13 cellular contexts compared by ENCODE assay signal in genomic region chr2:25330937-25331336, GRCh38.
"Had no signal": no experiment of that assay in that cellular context is flagged by ENCODE, and none has a peak within 500 bp of the region (broad histone marks: within the 10 kb centered on the region; RNA-seq: fewer than 3 reads in every experiment).

No MANE protein-coding gene starts in this region.

- H3K27me3 ChIP-seq: heart left ventricle, ovary, stomach had no signal

- ATAC-seq: heart left ventricle, sciatic nerve had no signal

- H3K4me3 Mint-ChIP-seq: neural crest cell had no signal

- H3K27ac ChIP-seq: heart left ventricle, ovary, SK-N-MC, stomach had no signal

- H3K4me3 ChIP-seq: heart left ventricle, ovary, SK-N-MC, stomach had no signal

- H3K36me3 ChIP-seq: ovary had no signal

- DNase-seq: activated CD4-positive, CD25-positive, alpha-beta regulatory T cell treated with anti-CD3 and anti-CD28 coated beads, Interleukin-2, amount 50 U/mL, for 72 hours; activated gamma-delta T cell; cortex of kidney; effector memory CD4-positive, alpha-beta T cell; foreskin melanocyte; mesendoderm; stomach; T-helper 1 cell had no signal

- H3K9me3 ChIP-seq: ovary had no signal
